6 cellular contexts compared by ENCODE assay signal in the genomic region with DNA sequence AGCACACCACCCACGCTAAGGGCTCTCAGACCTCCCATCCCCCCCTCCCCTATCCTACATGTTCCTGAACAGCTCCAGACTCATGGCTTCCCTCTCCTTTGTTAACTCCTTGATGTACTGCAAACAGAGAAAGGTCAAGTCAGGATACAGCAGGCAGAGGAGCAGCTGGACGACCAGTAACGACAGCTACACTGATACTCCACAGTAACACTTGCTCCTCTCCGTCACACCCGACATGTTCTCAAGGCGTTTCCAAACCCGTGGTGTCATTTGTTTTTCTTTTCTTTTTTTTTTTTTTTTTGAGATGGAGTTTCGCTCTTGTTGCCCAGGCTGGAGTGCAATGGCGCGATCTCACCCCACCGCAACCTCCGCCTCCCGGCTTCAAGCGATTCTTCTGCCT. TPM values are rescaled to one million over a fixed set of nuclear protein-coding genes. Genes with fewer than 3 reads are reported as not detected.
"Had no signal": no experiment of that assay in that cellular context is flagged by ENCODE, and none has a peak within 500 bp of the region (broad histone marks: within the 10 kb centered on the region; RNA-seq: fewer than 3 reads in every experiment).

No MANE protein-coding gene starts in this region.

RNA-seq across cellular contexts. Expression of a gene that starts 4.3 kb away (rescaled TPM):
- total RNA-seq: LHCN-M2, MCF 10A, PC-3, Peyer's patch, Right ventricle myocardium superior, SK-MEL-5 had no signal

RNA-seq across cellular contexts. Expression of a gene that starts 41.6 kb away (rescaled TPM):
- total RNA-seq: LHCN-M2, MCF 10A had no signal
